In the genomic region with DNA sequence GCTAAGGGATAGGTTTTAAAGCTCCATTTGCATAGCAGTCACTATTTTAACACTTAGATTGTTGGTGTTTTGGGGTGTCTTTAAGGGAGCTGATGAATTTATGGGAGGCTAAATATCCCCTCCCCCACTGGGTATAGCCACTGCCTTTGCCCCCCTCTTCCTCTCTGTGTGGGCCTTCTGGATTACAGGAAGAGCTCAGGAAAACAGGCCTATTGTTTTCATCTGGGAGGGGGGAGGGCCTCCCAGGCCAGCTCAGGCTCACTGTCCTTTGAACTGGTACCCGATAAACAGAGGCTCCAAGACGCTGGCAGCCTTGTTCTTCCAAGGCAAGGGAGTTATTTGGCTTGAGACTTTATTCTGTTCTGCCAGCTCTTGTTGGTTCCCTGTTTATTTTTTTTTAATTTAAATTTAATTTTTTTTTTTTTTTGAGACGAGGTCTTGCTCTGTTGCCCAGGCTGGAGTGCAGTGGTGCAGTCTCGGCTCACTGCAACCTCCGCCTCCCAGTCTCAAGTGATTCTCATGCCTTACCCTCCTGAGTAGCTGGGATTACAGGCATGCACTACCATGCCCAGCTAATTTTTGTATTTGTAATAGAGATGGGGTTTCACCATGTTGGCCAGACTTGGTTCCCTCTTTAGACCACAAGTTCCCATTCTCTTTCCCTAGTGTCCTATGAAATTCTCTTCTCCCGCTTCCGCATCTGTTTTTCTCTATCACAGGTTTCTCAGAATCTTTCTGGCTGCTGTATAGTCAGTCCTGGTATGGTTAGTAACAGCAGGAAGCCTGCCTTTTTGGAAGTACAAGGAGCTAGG, we compare ENCODE assay signal across 9 cellular contexts. TPM values are rescaled to one million over a fixed set of nuclear protein-coding genes. Genes with fewer than 3 reads are reported as not detected.
DNase-seq lines count a peak whose midpoint lies in the region; ATAC-seq and FAIRE-seq lines count a peak whose summit lies in the region.
"Had no signal": no experiment of that assay in that cellular context is flagged by ENCODE, and none has a peak within 500 bp of the region (broad histone marks: within the 10 kb centered on the region; RNA-seq: fewer than 3 reads in every experiment).

No MANE protein-coding gene starts in this region.

- no peak for FAIRE-seq in small intestine (lab: Jason Lieb, UNC)

- 19 to 49% (median 39%) methylated on average over 7 of the region's 7 CpGs for WGBS in small intestine, 3 donors

- H3K9ac ChIP-seq in HUES6 (ENCODE audit: low read length) = no peak overlapping the region

- H3K27me3 ChIP-seq in HUES6 (ENCODE audit: control insufficient read depth, insufficient read depth, low read length) = no peaks in the 10 kb centered on the region
- H3K27me3 ChIP-seq in small intestine (ENCODE audit: control insufficient read depth in 2 of 2, insufficient read depth in 2 of 2, low read length in 2 of 2) = no peaks in the 10 kb centered on the region

- H3K9me3 ChIP-seq in HUES6 (ENCODE audit: control insufficient read depth, insufficient read depth, low read depth, low read length) (no peaks in the 10 kb centered on the region), small intestine (ENCODE audit: control insufficient read depth, low read depth) (no peaks in the 10 kb centered on the region)

- ATAC-seq in left colon (peak; percentile 47), HG03139 (IDR thresholded peaks at IDR 0.05; ENCODE audit: unreplicated experiment) (no peak), HG02970 (IDR thresholded peaks at IDR 0.05; ENCODE audit: low FRiP score, unreplicated experiment) (no peak), HG03457 (IDR thresholded peaks at IDR 0.05; ENCODE audit: unreplicated experiment) (no peak)
- no peak for ATAC-seq in activated T-cell treated with anti-CD3 and anti-CD28 coated beads, Interleukin-2, amount 50 U/mL, for 72 hours (replicated peaks in 1 of 2)

- H3K36me3 ChIP-seq in HUES6 (ENCODE audit: control insufficient read depth, insufficient read depth, low read length) (peaks cover 4% of the 10 kb centered on the region), small intestine (ENCODE audit: control insufficient read depth in 2 of 2, insufficient read depth in 2 of 2, low read length in 2 of 2) (peaks cover 3 to 9% of the 10 kb centered on the region in 2 donors)

- H3K4me1 Mint-ChIP-seq in activated T-cell treated with anti-CD3 and anti-CD28 coated beads, Interleukin-2, amount 50 U/mL, for 72 hours (ENCODE audit: low read depth) = peaks cover 14% of the 10 kb centered on the region

- H3K27ac Mint-ChIP-seq in activated T-cell treated with anti-CD3 and anti-CD28 coated beads, Interleukin-2, amount 50 U/mL, for 72 hours = no peak overlapping the region

- H3K36me3 Mint-ChIP-seq in activated T-cell treated with anti-CD3 and anti-CD28 coated beads, Interleukin-2, amount 50 U/mL, for 72 hours (ENCODE audit: insufficient read depth in 2 of 2) = peaks cover 0 to 7% of the 10 kb centered on the region in 2 donors

- no peaks in the 10 kb centered on the region for H3K27me3 Mint-ChIP-seq in activated T-cell treated with anti-CD3 and anti-CD28 coated beads, Interleukin-2, amount 50 U/mL, for 72 hours (ENCODE audit: low read depth)

- peak overlapping the region; percentile 64; the same call in 1 of the 2 replicates for H3K27ac ChIP-seq in HUES6 (ENCODE audit: low read depth, low read length)
- peak overlapping the region in 1 of 2 donors; percentile 48 for H3K27ac ChIP-seq in small intestine (ENCODE audit: low read depth in 1 of 2, low read length in 1 of 2)

- no peaks in the 10 kb centered on the region for H3K9me3 Mint-ChIP-seq in activated T-cell treated with anti-CD3 and anti-CD28 coated beads, Interleukin-2, amount 50 U/mL, for 72 hours

- H3K4me1 ChIP-seq in HUES6 (ENCODE audit: control insufficient read depth, insufficient read depth, low read length) (peaks cover 55% of the 10 kb centered on the region), small intestine (ENCODE audit: control insufficient read depth in 2 of 2, insufficient read depth in 1 of 2, low read depth in 1 of 2, low read length in 1 of 2) (peaks cover 0 to 9% of the 10 kb centered on the region in 2 donors)

- H3K4me3 ChIP-seq in HUES6 (ENCODE audit: low read depth, low read length) (peak overlapping the region; percentile 1; the same call in 1 of the 2 replicates), small intestine (ENCODE audit: low read depth in 1 of 2, low read length in 2 of 2) (no peak overlapping the region)

- intact Hi-C loops in left colon (cut with DNase I, micrococcal nuclease) = no loop called here

- no peak overlapping the region for H3K4me3 Mint-ChIP-seq in activated T-cell treated with anti-CD3 and anti-CD28 coated beads, Interleukin-2, amount 50 U/mL, for 72 hours

- peak; percentile 61 to 88 for DNase-seq in dermis microvascular lymphatic vessel endothelial cell (ENCODE audit: low read depth in 2 of 2)
- DNase-seq in left colon = no peak
- DNase-seq in small intestine = peak; percentile 66
- DNase-seq in activated T-cell treated with anti-CD3 and anti-CD28 coated beads, Interleukin-2, amount 50 U/mL, for 72 hours = no peak
- DNase-seq: NCI-H1930 had no signal

RNA-seq across cellular contexts. Expression of a gene that starts 25.1 kb away (rescaled TPM):
- total RNA-seq in dermis microvascular lymphatic vessel endothelial cell (20.5 and 32.9 TPM in 2 replicates), left colon (100 to 1,000 TPM; 193 to 205 TPM)
- 10 to 100 TPM; 49.2 to 69.1 (median 60.2) TPM for polyA plus RNA-seq in small intestine
- 10 to 100 TPM; 74.4 to 82.7 TPM for total RNA-seq in activated T-cell treated with anti-CD3 and anti-CD28 coated beads, Interleukin-2, amount 50 U/mL, for 72 hours

RNA-seq across cellular contexts. Expression of a gene that starts 41.1 kb away (rescaled TPM):
- 0.39 and 0.76 TPM in 2 replicates for total RNA-seq in dermis microvascular lymphatic vessel endothelial cell
- total RNA-seq in left colon = 1 to 10 TPM; 1.3 to 1.8 TPM
- polyA plus RNA-seq in small intestine = 1 to 10 TPM in 1 of 3 donors, under 1 TPM in 2; 0.45 to 2.2 (median 0.81) TPM
- total RNA-seq in activated T-cell treated with anti-CD3 and anti-CD28 coated beads, Interleukin-2, amount 50 U/mL, for 72 hours = 1 to 10 TPM; 3.4 to 4.7 TPM

RNA-seq across cellular contexts. Expression of a gene that starts 44.6 kb away (rescaled TPM):
- 0.90 and 1.1 TPM in 2 replicates for total RNA-seq in dermis microvascular lymphatic vessel endothelial cell
- under 1 TPM; 0.43 to 0.81 TPM for total RNA-seq in left colon
- polyA plus RNA-seq in small intestine = under 1 TPM; 0.27 to 0.66 (median 0.45) TPM
- total RNA-seq in activated T-cell treated with anti-CD3 and anti-CD28 coated beads, Interleukin-2, amount 50 U/mL, for 72 hours = under 1 TPM; 0.60 to 0.89 TPM

RNA-seq across cellular contexts. Expression of a gene that starts 51.3 kb away (rescaled TPM):
- total RNA-seq in dermis microvascular lymphatic vessel endothelial cell = 22.6 and 35.4 TPM in 2 replicates
- total RNA-seq in left colon = 10 to 100 TPM; 26.1 to 27.5 TPM
- polyA plus RNA-seq in small intestine = 10 to 100 TPM in 1 of 3 donors, 1 to 10 TPM in 2; 9.2 to 12.0 (median 9.5) TPM
- 10 to 100 TPM; 27.5 to 50.9 TPM for total RNA-seq in activated T-cell treated with anti-CD3 and anti-CD28 coated beads, Interleukin-2, amount 50 U/mL, for 72 hours

Comparison
In these comparisons a context has a peak if more than half of its experiments do, and no peak if none do; other contexts are left out.
1. DNase-seq: peak in dermis microvascular lymphatic vessel endothelial cell (2 of 2) and small intestine (single experiment); none in left colon (0 of 2) and activated T-cell treated with anti-CD3 and anti-CD28 coated beads, Interleukin-2, amount 50 U/mL, for 72 hours (0 of 2).